Comparison of ENCODE assay signal across 1 cellular context in genomic region chr13:42653694-42654093, GRCh38.
TF ChIP-seq lines count a peak whose summit lies in the region.

No MANE protein-coding gene starts in this region.

TF ChIP-seq in GM23338, 12 proteins besides CTCF, POLR2A, EP300 and RAD21 (continued from another document):
- TF ChIP-seq, protein P1, sequence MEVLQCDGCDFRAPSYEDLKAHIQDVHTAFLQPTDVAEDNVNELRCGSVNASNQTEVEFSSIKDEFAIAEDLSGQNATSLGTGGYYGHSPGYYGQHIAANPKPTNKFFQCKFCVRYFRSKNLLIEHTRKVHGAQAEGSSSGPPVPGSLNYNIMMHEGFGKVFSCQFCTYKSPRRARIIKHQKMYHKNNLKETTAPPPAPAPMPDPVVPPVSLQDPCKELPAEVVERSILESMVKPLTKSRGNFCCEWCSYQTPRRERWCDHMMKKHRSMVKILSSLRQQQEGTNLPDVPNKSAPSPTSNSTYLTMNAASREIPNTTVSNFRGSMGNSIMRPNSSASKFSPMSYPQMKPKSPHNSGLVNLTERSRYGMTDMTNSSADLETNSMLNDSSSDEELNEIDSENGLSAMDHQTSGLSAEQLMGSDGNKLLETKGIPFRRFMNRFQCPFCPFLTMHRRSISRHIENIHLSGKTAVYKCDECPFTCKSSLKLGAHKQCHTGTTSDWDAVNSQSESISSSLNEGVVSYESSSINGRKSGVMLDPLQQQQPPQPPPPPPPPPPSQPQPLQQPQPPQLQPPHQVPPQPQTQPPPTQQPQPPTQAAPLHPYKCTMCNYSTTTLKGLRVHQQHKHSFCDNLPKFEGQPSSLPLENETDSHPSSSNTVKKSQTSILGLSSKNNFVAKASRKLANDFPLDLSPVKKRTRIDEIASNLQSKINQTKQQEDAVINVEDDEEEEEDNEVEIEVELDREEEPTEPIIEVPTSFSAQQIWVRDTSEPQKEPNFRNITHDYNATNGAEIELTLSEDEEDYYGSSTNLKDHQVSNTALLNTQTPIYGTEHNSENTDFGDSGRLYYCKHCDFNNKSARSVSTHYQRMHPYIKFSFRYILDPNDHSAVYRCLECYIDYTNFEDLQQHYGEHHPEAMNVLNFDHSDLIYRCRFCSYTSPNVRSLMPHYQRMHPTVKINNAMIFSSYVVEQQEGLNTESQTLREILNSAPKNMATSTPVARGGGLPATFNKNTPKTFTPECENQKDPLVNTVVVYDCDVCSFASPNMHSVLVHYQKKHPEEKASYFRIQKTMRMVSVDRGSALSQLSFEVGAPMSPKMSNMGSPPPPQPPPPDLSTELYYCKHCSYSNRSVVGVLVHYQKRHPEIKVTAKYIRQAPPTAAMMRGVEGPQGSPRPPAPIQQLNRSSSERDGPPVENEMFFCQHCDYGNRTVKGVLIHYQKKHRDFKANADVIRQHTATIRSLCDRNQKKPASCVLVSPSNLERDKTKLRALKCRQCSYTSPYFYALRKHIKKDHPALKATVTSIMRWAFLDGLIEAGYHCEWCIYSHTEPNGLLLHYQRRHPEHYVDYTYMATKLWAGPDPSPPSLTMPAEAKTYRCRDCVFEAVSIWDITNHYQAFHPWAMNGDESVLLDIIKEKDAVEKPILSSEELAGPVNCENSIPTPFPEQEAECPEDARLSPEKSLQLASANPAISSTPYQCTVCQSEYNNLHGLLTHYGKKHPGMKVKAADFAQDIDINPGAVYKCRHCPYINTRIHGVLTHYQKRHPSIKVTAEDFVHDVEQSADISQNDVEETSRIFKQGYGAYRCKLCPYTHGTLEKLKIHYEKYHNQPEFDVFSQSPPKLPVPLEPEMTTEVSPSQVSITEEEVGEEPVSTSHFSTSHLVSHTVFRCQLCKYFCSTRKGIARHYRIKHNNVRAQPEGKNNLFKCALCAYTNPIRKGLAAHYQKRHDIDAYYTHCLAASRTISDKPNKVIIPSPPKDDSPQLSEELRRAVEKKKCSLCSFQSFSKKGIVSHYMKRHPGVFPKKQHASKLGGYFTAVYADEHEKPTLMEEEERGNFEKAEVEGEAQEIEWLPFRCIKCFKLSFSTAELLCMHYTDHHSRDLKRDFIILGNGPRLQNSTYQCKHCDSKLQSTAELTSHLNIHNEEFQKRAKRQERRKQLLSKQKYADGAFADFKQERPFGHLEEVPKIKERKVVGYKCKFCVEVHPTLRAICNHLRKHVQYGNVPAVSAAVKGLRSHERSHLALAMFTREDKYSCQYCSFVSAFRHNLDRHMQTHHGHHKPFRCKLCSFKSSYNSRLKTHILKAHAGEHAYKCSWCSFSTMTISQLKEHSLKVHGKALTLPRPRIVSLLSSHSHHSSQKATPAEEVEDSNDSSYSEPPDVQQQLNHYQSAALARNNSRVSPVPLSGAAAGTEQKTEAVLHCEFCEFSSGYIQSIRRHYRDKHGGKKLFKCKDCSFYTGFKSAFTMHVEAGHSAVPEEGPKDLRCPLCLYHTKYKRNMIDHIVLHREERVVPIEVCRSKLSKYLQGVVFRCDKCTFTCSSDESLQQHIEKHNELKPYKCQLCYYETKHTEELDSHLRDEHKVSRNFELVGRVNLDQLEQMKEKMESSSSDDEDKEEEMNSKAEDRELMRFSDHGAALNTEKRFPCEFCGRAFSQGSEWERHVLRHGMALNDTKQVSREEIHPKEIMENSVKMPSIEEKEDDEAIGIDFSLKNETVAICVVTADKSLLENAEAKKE (CRISPR knock-in tag; IDR thresholded peaks at IDR 0.05) = no peak
- TF ChIP-seq CREB1 (CRISPR knock-in tag; IDR thresholded peaks at IDR 0.05; ENCODE audit: low read depth) (no peak), EZH2phosphoT487 (IDR thresholded peaks at IDR 0.05; ENCODE audit: unreplicated experiment) (no peak), ZNF114 (CRISPR knock-in tag; IDR thresholded peaks at IDR 0.05) (no peak), STAT1 (IDR thresholded peaks at IDR 0.05; ENCODE audit: unreplicated experiment) (no peak), ZNF331 (CRISPR knock-in tag; IDR thresholded peaks at IDR 0.05; ENCODE audit: low read depth) (no peak)
